19 cellular contexts compared by ENCODE assay signal in genomic region chr4:66475596-66475995, GRCh38.
"Had no signal": no experiment of that assay in that cellular context is flagged by ENCODE, and none has a peak within 500 bp of the region (broad histone marks: within the 10 kb centered on the region; RNA-seq: fewer than 3 reads in every experiment).

No MANE protein-coding gene starts in this region.

- H3K4me3 ChIP-seq: breast epithelium, heart left ventricle, left ventricle myocardium inferior, spleen, transverse colon had no signal

- ATAC-seq: activated CD4-positive, CD25-positive, alpha-beta regulatory T cell treated with anti-CD3 and anti-CD28 coated beads, Interleukin-2, amount 50 U/mL, for 24 hours; esophagus mucosa; heart left ventricle; natural killer cell treated with Interleukin-12 subunit alpha and Interleukin-12 subunit beta and Interleukin-15 and Interleukin-18, amount 100 ng/mL, for 72 hours; sciatic nerve; stimulated activated memory B cell treated with anti-CD40 and anti-IgM and Interleukin-4, amounts not matched to agents 10 μg/mL and 1 μg/mL and 100 μg/mL, for 72 hours had no signal

- H3K27ac ChIP-seq: breast epithelium, heart left ventricle, left ventricle myocardium inferior, spleen, transverse colon had no signal

- H3K36me3 ChIP-seq: breast epithelium, heart left ventricle, left ventricle myocardium inferior, spleen, transverse colon had no signal

- H3K4me1 ChIP-seq: breast epithelium, heart left ventricle, left ventricle myocardium inferior, spleen, transverse colon had no signal

- DNase-seq: activated CD4-positive, alpha-beta T cell treated with anti-CD3 and anti-CD28 coated beads, Interleukin-2, amount 50 U/mL, for 48 hours; activated gamma-delta T cell; activated T-cell treated with anti-CD3 and anti-CD28 coated beads, Interleukin-2, amount 50 U/mL, for 48 hours; aorta; foreskin melanocyte; heart left ventricle; islet precursor cell; left ventricle myocardium inferior; spleen; stimulated activated CD4-positive, alpha-beta T cell treated with anti-CD3 and anti-CD28 coated beads, Interleukin-1b, Interleukin-23, amount 100 ng/mL, for 48 hours; T-helper 2 cell; transverse colon had no signal

- FAIRE-seq: endometrium had no signal

- H3K27me3 ChIP-seq: breast epithelium, heart left ventricle, spleen, transverse colon had no signal

- H3K9me3 ChIP-seq: breast epithelium had no signal
